9 cellular contexts compared by ENCODE assay signal in genomic region chr11:118915941-118916841, GRCh38. TPM values are rescaled to one million over a fixed set of nuclear protein-coding genes. Genes with fewer than 3 reads are reported as not detected.
DNase-seq lines count a peak whose midpoint lies in the region; ATAC-seq and TF ChIP-seq lines count a peak whose summit lies in the region.
"Had no signal": no experiment of that assay in that cellular context is flagged by ENCODE, and none has a peak within 500 bp of the region (broad histone marks: within the 10 kb centered on the region; RNA-seq: fewer than 3 reads in every experiment).

No MANE protein-coding gene starts in this region.

- H3K4me1 ChIP-seq in Panc1 (ENCODE audit: control insufficient read depth, insufficient read depth, low read length) (peaks cover 97% of the 10 kb centered on the region), neuronal stem cell (ENCODE audit: control insufficient read depth in 2 of 2, insufficient read depth in 1 of 2, low read depth in 1 of 2, low read length in 2 of 2) (peaks cover 74 to 80% of the 10 kb centered on the region in 2 donors)

- peak overlapping the region; percentile 49 for H2AK5ac ChIP-seq in neuronal stem cell (ENCODE audit: low read depth, low read length)

- H3K4me2 ChIP-seq in neuronal stem cell (ENCODE audit: insufficient read depth, low read length, poor library complexity, severe bottlenecking), result peak overlapping the region; percentile 28

- peak overlapping the region; percentile 60 for H2AFZ ChIP-seq in neuronal stem cell (ENCODE audit: low read length)

- in situ Hi-C loops in Panc1 (cut with HindIII; ENCODE audit: low pct_unique_long_range_greater_than_20kb, low sequenced_read_pairs), result no loop called here

- no peak for ATAC-seq in Panc1
- no peak for ATAC-seq in HG03045 (IDR thresholded peaks at IDR 0.05; ENCODE audit: unreplicated experiment)
- ATAC-seq in GM18858 (IDR thresholded peaks at IDR 0.05; ENCODE audit: unreplicated experiment), result no peak
- ATAC-seq in GM18868 (IDR thresholded peaks at IDR 0.05; ENCODE audit: unreplicated experiment), result no peak

- H2BK120ac ChIP-seq in neuronal stem cell (ENCODE audit: low read depth, low read length), result peak overlapping the region; percentile 21

- POLR2A ChIA-PET in BJ (lab: Charles Lee), result no interaction called here
- POLR2A ChIA-PET in Panc1 (lab: Charles Lee), result interaction anchor here (0.6 kb wide), 1 partner anchor 8 kb away, joined by 4 read pairs; no protein-coding TSS in a partner anchor

- TF ChIP-seq CTCF in BJ (IDR thresholded peaks at IDR 0.05; ENCODE audit: insufficient read depth, low read depth, low read length), result no peak
- TF ChIP-seq CTCF in Panc1 (IDR thresholded peaks at IDR 0.05), result no peak
- TF ChIP-seq CTCF in epithelial cell of esophagus (IDR thresholded peaks at IDR 0.05; ENCODE audit: insufficient read depth, low read depth, low read length, missing control alignments), result no peak

- H3K27ac ChIP-seq in Panc1 (ENCODE audit: low read length) (peak overlapping the region; percentile 99), neuronal stem cell (replicated peaks; ENCODE audit: low read length) (peak overlapping the region; percentile 75)

- H2BK12ac ChIP-seq in neuronal stem cell (ENCODE audit: low read length), result peak overlapping the region; percentile 78

- peak overlapping the region; percentile 89 for H3K9ac ChIP-seq in neuronal stem cell (ENCODE audit: low read depth, low read length, poor library complexity)

- H3K36me3 ChIP-seq in BJ (ENCODE audit: control insufficient read depth, insufficient read depth, low read length) (peaks cover 3% of the 10 kb centered on the region; the same call in 1 of the 2 replicates), Panc1 (ENCODE audit: control insufficient read depth, insufficient read depth, low read length) (peaks cover 3% of the 10 kb centered on the region), neuronal stem cell (replicated peaks in 1 of 2; ENCODE audit: control insufficient read depth in 2 of 2, insufficient read depth in 2 of 2, low read length in 2 of 2) (no peaks in the 10 kb centered on the region)

- CTCF ChIA-PET in BJ (lab: Yijun Ruan, JAX) (interaction anchor here (1.2 to 2.5 kb wide), 4 partner anchors 10 to 14 kb away, joined by 3 to 11 read pairs (median 6); partner anchors contain the start of gene BCL9L), Panc1 (lab: Charles Lee) (interaction anchor here (0.5 kb wide), 1 partner anchor 290 kb away, joined by 5 read pairs; the partner anchor contains the start of gene CBL)

- peak overlapping the region; percentile 32 for H3K4ac ChIP-seq in neuronal stem cell (ENCODE audit: low read length)

- H2BK15ac ChIP-seq in neuronal stem cell (ENCODE audit: low read length), result peak overlapping the region; percentile 34

- no peak overlapping the region for H4K91ac ChIP-seq in neuronal stem cell (ENCODE audit: low read depth, low read length, poor library complexity)

- no peak overlapping the region for H4K8ac ChIP-seq in neuronal stem cell (ENCODE audit: low read depth, low read length)

- H3K14ac ChIP-seq in neuronal stem cell (ENCODE audit: low read length), result peak overlapping the region; percentile 17

- intact Hi-C loops in Panc1 (cut with micrococcal nuclease; ENCODE audit: unreplicated experiment), result no loop called here

- peak overlapping the region; percentile 88 for H3K18ac ChIP-seq in neuronal stem cell (ENCODE audit: low read length)

- no TSS peak for BruUV-seq in Panc1 (replicated peaks; lab: Mats Ljungman, UMichigan)

- WGBS in neuronal stem cell (ENCODE audit: extremely low coverage in 2 of 2, insufficient read length in 2 of 2, insufficient replicate concordance in 1 of 2), 2 donors, result no CpG with 5 or more reads among the region's 10 CpGs

- H3K4me3 ChIP-seq in BJ (ENCODE audit: low read depth, low read length), result peak overlapping the region; percentile 21
- peak overlapping the region in 1 of 2 experiments; percentile 47; a peak in 2 of 4 replicates for H3K4me3 ChIP-seq in Panc1 (ENCODE audit: low read depth in 2 of 2, low read length in 2 of 2)
- H3K4me3 ChIP-seq in epithelial cell of esophagus (ENCODE audit: low read length), result peak overlapping the region; percentile 18
- H3K4me3 ChIP-seq in neuronal stem cell (ENCODE audit: low read length in 2 of 2), result no peak overlapping the region

- H3K23ac ChIP-seq in neuronal stem cell (ENCODE audit: low read depth, low read length, poor library complexity), result no peak overlapping the region

- peaks cover 14% of the 10 kb centered on the region for H3K79me1 ChIP-seq in neuronal stem cell (ENCODE audit: low read depth, low read length)

- H2BK5ac ChIP-seq in neuronal stem cell (ENCODE audit: low read length), result peak overlapping the region; percentile 33

- no peak for DNase-seq in BJ (ENCODE audit: low read depth)
- DNase-seq in Panc1 (ENCODE audit: low read depth, low spot score), result no peak
- DNase-seq in epithelial cell of esophagus (ENCODE audit: low read depth), result no peak
- DNase-seq in neuronal stem cell (ENCODE audit: low spot score), result no peak
- DNase-seq in CD1c-positive myeloid dendritic cell (ENCODE audit: extremely low spot score), result no peak

- H3K27me3 ChIP-seq in BJ (ENCODE audit: control insufficient read depth, insufficient read depth, low read length) (no peaks in the 10 kb centered on the region), Panc1 (ENCODE audit: control insufficient read depth, insufficient read depth, low read length) (no peaks in the 10 kb centered on the region), neuronal stem cell (ENCODE audit: control insufficient read depth in 3 of 3, insufficient read depth in 3 of 3, low read depth in 1 of 3, low read length in 3 of 3) (no peaks in the 10 kb centered on the region)

- H3K9me3 ChIP-seq in Panc1 (ENCODE audit: control insufficient read depth, insufficient read depth, low read depth, low read length), result no peaks in the 10 kb centered on the region
- no peaks in the 10 kb centered on the region for H3K9me3 ChIP-seq in neuronal stem cell (replicated peaks in 1 of 2; ENCODE audit: control insufficient read depth in 2 of 2, insufficient read depth in 1 of 2, low read depth in 1 of 2, low read length in 2 of 2)

RNA-seq across cellular contexts. Expression of gene BCL9L, which starts 9.5 kb away (rescaled TPM):
- 8.6 and 15.0 TPM in 2 replicates for polyA plus RNA-seq in BJ (2011; rRNA removed)
- polyA minus RNA-seq in BJ (2011; rRNA and poly(A)+ RNA removed), result 12.8 and 23.3 TPM in 2 replicates
- 234 TPM for total RNA-seq in Panc1 (2021; ENCODE audit: unreplicated experiment)
- 207 TPM for polyA plus RNA-seq in Panc1 (2012; ENCODE audit: insufficient read length)
- polyA plus RNA-seq in neuronal stem cell (2013, experiment 1 of 2), result 32.8 TPM
- 34.6 TPM for polyA plus RNA-seq in neuronal stem cell (2013, experiment 2 of 2)

RNA-seq across cellular contexts. Expression of gene CXCR5, which starts 32.5 kb away (rescaled TPM):
- polyA plus RNA-seq in BJ (2011; rRNA removed), result not detected in 2 replicates
- polyA minus RNA-seq in BJ (2011; rRNA and poly(A)+ RNA removed), result not detected in 2 replicates
- not detected for total RNA-seq in Panc1 (2021; ENCODE audit: unreplicated experiment)
- not detected for polyA plus RNA-seq in Panc1 (2012; ENCODE audit: insufficient read length)
- not detected for polyA plus RNA-seq in neuronal stem cell (2013, experiment 1 of 2)
- polyA plus RNA-seq in neuronal stem cell (2013, experiment 2 of 2), result not detected

RNA-seq across cellular contexts. Expression of gene UPK2, which starts 39.9 kb away (rescaled TPM):
- polyA plus RNA-seq in BJ (2011; rRNA removed), result 0.18 and 0.20 TPM in 2 replicates
- not detected in 2 replicates for polyA minus RNA-seq in BJ (2011; rRNA and poly(A)+ RNA removed)
- total RNA-seq in Panc1 (2021; ENCODE audit: unreplicated experiment), result 0.92 TPM
- polyA plus RNA-seq in Panc1 (2012; ENCODE audit: insufficient read length), result 4.6 TPM
- polyA plus RNA-seq in neuronal stem cell (2013, experiment 1 of 2), result 0.50 TPM
- 0.47 TPM for polyA plus RNA-seq in neuronal stem cell (2013, experiment 2 of 2)
- total RNA-seq: T-helper 2 cell treated with Interferon-gamma antibody and Interleukin-4, amounts not matched to agents 100 ng/mL and 5 ng/mL, for 36 hours had no signal

RNA-seq across cellular contexts. Expression of gene FOXR1, which starts 55.4 kb away (rescaled TPM):
- polyA plus RNA-seq in BJ (2011; rRNA removed), result not detected in 2 replicates
- not detected in 2 replicates for polyA minus RNA-seq in BJ (2011; rRNA and poly(A)+ RNA removed)
- not detected for total RNA-seq in Panc1 (2021; ENCODE audit: unreplicated experiment)
- not detected for polyA plus RNA-seq in Panc1 (2012; ENCODE audit: insufficient read length)
- polyA plus RNA-seq in neuronal stem cell (2013, experiment 1 of 2), result not detected
- 0.06 TPM for polyA plus RNA-seq in neuronal stem cell (2013, experiment 2 of 2)
- total RNA-seq: T-helper 2 cell treated with Interferon-gamma antibody and Interleukin-4, amounts not matched to agents 100 ng/mL and 5 ng/mL, for 36 hours had no signal

Comparison
In these comparisons a context has a peak if more than half of its experiments do, and no peak if none do; other contexts are left out.
1. H3K4me3 ChIP-seq: peak in BJ (single experiment) and epithelial cell of esophagus (single experiment); none in neuronal stem cell (0 of 2).